ENCODE assay signal across 12 cellular contexts in genomic region chr12:57151741-57152407, GRCh38. TPM values are rescaled to one million over a fixed set of nuclear protein-coding genes. Genes with fewer than 3 reads are reported as not detected.
DNase-seq lines count a peak whose midpoint lies in the region; FAIRE-seq and TF ChIP-seq lines count a peak whose summit lies in the region.
"Had no signal": no experiment of that assay in that cellular context is flagged by ENCODE, and none has a peak within 500 bp of the region (broad histone marks: within the 10 kb centered on the region; RNA-seq: fewer than 3 reads in every experiment).

No MANE protein-coding gene starts in this region.

- H3K9me3 ChIP-seq in left ventricle myocardium inferior (replicated peaks): no peaks in the 10 kb centered on the region

- H3K27me3 ChIP-seq in brain microvascular endothelial cell (replicated peaks) (no peaks in the 10 kb centered on the region), left ventricle myocardium inferior (ENCODE audit: low read depth) (no peaks in the 10 kb centered on the region)

- peak; percentile 68 for DNase-seq in H54 (ENCODE audit: insufficient read length, low spot score)
- peak; percentile 32 for DNase-seq in brain microvascular endothelial cell
- peak; percentile 61 for DNase-seq in left ventricle myocardium inferior
- DNase-seq in stromal cell of bone marrow (ENCODE audit: low read depth): peak; percentile 68
- DNase-seq in NOMO-1 treated with DMSO at 0.1 percent for 48 hours (lab: John Stamatoyannopoulos, UW; ENCODE audit: unreplicated experiment): no peak
- DNase-seq in OCI-M2 (lab: John Stamatoyannopoulos, UW; ENCODE audit: unreplicated experiment): no peak
- DNase-seq in NOMO-1 (lab: John Stamatoyannopoulos, UW; ENCODE audit: unreplicated experiment in 2 of 2): no peak
- no peak for DNase-seq in GM12891 (ENCODE audit: insufficient read length, low spot score)
- DNase-seq: NCI-H187, T1000 had no signal

- in situ Hi-C loops in brain microvascular endothelial cell (cut with HindIII; ENCODE audit: low pct_ligation_motif_present, low sequenced_read_pairs): no loop called here

- H3K36me3 ChIP-seq in brain microvascular endothelial cell (replicated peaks) (peaks cover 57% of the 10 kb centered on the region), left ventricle myocardium inferior (peaks cover 41% of the 10 kb centered on the region)

- peaks cover 76% of the 10 kb centered on the region for H3K4me1 ChIP-seq in left ventricle myocardium inferior

- H3K27ac ChIP-seq in brain microvascular endothelial cell: peak overlapping the region; percentile 65
- H3K27ac ChIP-seq in left ventricle myocardium inferior (replicated peaks): peak overlapping the region; percentile 94

- intact Hi-C loops in left ventricle myocardium inferior (cut with micrococcal nuclease): no loop called here

- TF ChIP-seq CTCF in brain microvascular endothelial cell (IDR thresholded peaks at IDR 0.05; ENCODE audit: low read depth, low read length, missing control alignments): no peak
- no peak for TF ChIP-seq CTCF in left ventricle myocardium inferior (IDR thresholded peaks at IDR 0.05; ENCODE audit: borderline replicate concordance)

- TF ChIP-seq POLR2A in H54 (IDR thresholded peaks at IDR 0.05; ENCODE audit: low read depth, low read length): no peak
- no peak for TF ChIP-seq POLR2A in GM12891 (IDR thresholded peaks at IDR 0.05; ENCODE audit: low read depth, low read length)

- FAIRE-seq in H54 (lab: Jason Lieb, UNC) (no peak), GM12891 (lab: Jason Lieb, UNC) (no peak)
- FAIRE-seq: colon had no signal

- no peak overlapping the region for H3K4me3 ChIP-seq in brain microvascular endothelial cell (ENCODE audit: low read depth, low read length)
- peak overlapping the region; percentile 19 for H3K4me3 ChIP-seq in left ventricle myocardium inferior

TF ChIP-seq in GM12891, 5 proteins besides CTCF, POLR2A, EP300 and RAD21:
- no peak for TF ChIP-seq PAX5 (IDR thresholded peaks at IDR 0.05; ENCODE audit: insufficient read depth, low read length, severe bottlenecking)
- no peak for TF ChIP-seq POLR2AphosphoS5 (IDR thresholded peaks at IDR 0.05; ENCODE audit: low read depth, low read length)
- TF ChIP-seq SPI1 (IDR thresholded peaks at IDR 0.05; ENCODE audit: low read depth, low read length): no peak
- TF ChIP-seq TAF1 (IDR thresholded peaks at IDR 0.05; ENCODE audit: low read depth, low read length): no peak
- no peak for TF ChIP-seq POU2F2 (IDR thresholded peaks at IDR 0.05; ENCODE audit: low read depth, low read length)

RNA-seq across cellular contexts. Expression of gene LRP1-AS, which starts 4.5 kb away (rescaled TPM):
- not detected for total RNA-seq in left ventricle myocardium inferior
- not detected for polyA plus RNA-seq in GM12891 (2012; ENCODE audit: low read depth, missing spikeins)
- total RNA-seq: mononuclear cell had no signal

RNA-seq across cellular contexts. Expression of gene LRP1, which starts 23.6 kb away (rescaled TPM):
- total RNA-seq in left ventricle myocardium inferior: 61.0 TPM
- polyA plus RNA-seq in GM12891 (2012; ENCODE audit: low read depth, missing spikeins): 0.47 TPM

RNA-seq across cellular contexts. Expression of gene STAT6, which starts 40.7 kb away (rescaled TPM):
- total RNA-seq in left ventricle myocardium inferior: 46.2 TPM
- polyA plus RNA-seq in GM12891 (2012; ENCODE audit: low read depth, missing spikeins): 99.5 TPM

Comparison
In these comparisons a context has a peak if more than half of its experiments do, and no peak if none do; other contexts are left out.
1. DNase-seq: peak in H54 (single experiment), brain microvascular endothelial cell (single experiment), left ventricle myocardium inferior (single experiment) and stromal cell of bone marrow (single experiment); none in NOMO-1 treated with DMSO at 0.1 percent for 48 hours (single experiment), OCI-M2 (single experiment), NOMO-1 (0 of 2) and GM12891 (single experiment).